In genomic region chr11:126433989-126434949, GRCh38 we compare ENCODE assay signal across 19 cellular contexts.
"Had no signal": no experiment of that assay in that cellular context is flagged by ENCODE, and none has a peak within 500 bp of the region (broad histone marks: within the 10 kb centered on the region; RNA-seq: fewer than 3 reads in every experiment).

No MANE protein-coding gene starts in this region.

- ATAC-seq: activated CD8-positive, alpha-beta T cell treated with anti-CD3 and anti-CD28 coated beads, Interleukin-2, amount 10 ng/mL, durations not matched to agents 7 days and 5 days; gastroesophageal sphincter; heart right ventricle; left colon; naive thymus-derived CD8-positive, alpha-beta T cell had no signal

- H3K4me1 ChIP-seq: breast epithelium had no signal

- H3K36me3 ChIP-seq: breast epithelium, gastroesophageal sphincter, heart right ventricle, upper lobe of left lung had no signal

- H3K27ac ChIP-seq: breast epithelium, heart right ventricle had no signal

- DNase-seq: activated CD4-positive, alpha-beta T cell treated with anti-CD3 and anti-CD28 coated beads, Interleukin-2, amount 10 ng/mL, durations not matched to agents 24 days and 14 days; activated CD4-positive, CD25-positive, alpha-beta regulatory T cell; activated CD8-positive, alpha-beta memory T cell treated with anti-CD3 and anti-CD28 coated beads, Interleukin-2, amount 50 U/mL, for 4 hours; activated CD8-positive, alpha-beta T cell treated with anti-CD3 and anti-CD28 coated beads, Interleukin-2, amount 10 ng/mL, durations not matched to agents 7 days and 5 days; activated gamma-delta T cell; activated T-cell treated with anti-CD3 and anti-CD28 coated beads, Interleukin-2, amount 50 U/mL, for 48 hours; anterior cingulate cortex; dorsolateral prefrontal cortex; erythroblast; heart right ventricle; left colon; mammary epithelial cell; naive thymus-derived CD8-positive, alpha-beta T cell; nucleus accumbens; small intestine; testis had no signal

- FAIRE-seq: small intestine had no signal

- H3K27me3 ChIP-seq: breast epithelium, dorsolateral prefrontal cortex, gastroesophageal sphincter, heart right ventricle, testis, upper lobe of left lung had no signal

- H3K9me3 ChIP-seq: breast epithelium, gastroesophageal sphincter, heart right ventricle, testis, upper lobe of left lung had no signal

- H3K4me3 ChIP-seq: breast epithelium, dorsolateral prefrontal cortex, gastroesophageal sphincter, heart right ventricle, testis, upper lobe of left lung had no signal
